26 cellular contexts compared by ENCODE assay signal in genomic region chr22:24505337-24505736, GRCh38. TPM values are rescaled to one million over a fixed set of nuclear protein-coding genes. Genes with fewer than 3 reads are reported as not detected.
A peak's percentile ranks its signal among the peaks of the same experiment; 100 is the strongest.
DNase-seq lines count a peak whose midpoint lies in the region; ATAC-seq and TF ChIP-seq lines count a peak whose summit lies in the region.
"Had no signal": no experiment of that assay in that cellular context is flagged by ENCODE, and none has a peak within 500 bp of the region (broad histone marks: within the 10 kb centered on the region; RNA-seq: fewer than 3 reads in every experiment).

No MANE protein-coding gene starts in this region.

- peak overlapping the region; percentile 13; the same call in 1 of the 2 replicates for H3K4me2 ChIP-seq in PC-9

- H3F3A ChIP-seq in PC-9 (ENCODE audit: insufficient read depth, low read depth): peaks cover 30% of the 10 kb centered on the region

- intact Hi-C loops in CD14-positive monocyte (cut with micrococcal nuclease) (no loop called here), PC-9 (cut with micrococcal nuclease; ENCODE audit: unreplicated experiment) (no loop called here), right lobe of liver (cut with DNase I) (no loop called here)
- intact Hi-C loops in activated CD4-positive, alpha-beta memory T cell treated with anti-CD3 and anti-CD28 coated beads for 36 hours (cut with micrococcal nuclease): no loop called here

- no peaks in the 10 kb centered on the region for H3K9me2 ChIP-seq in PC-9 (ENCODE audit: insufficient read depth)

- peaks cover 80% of the 10 kb centered on the region for H3K4me1 Mint-ChIP-seq in CD14-positive monocyte
- H3K4me1 Mint-ChIP-seq in activated CD4-positive, alpha-beta memory T cell treated with anti-CD3 and anti-CD28 coated beads for 36 hours (ENCODE audit: low read depth): peaks cover 7% of the 10 kb centered on the region
- H3K4me1 Mint-ChIP-seq in stimulated activated naive CD8-positive, alpha-beta T cell treated with anti-CD3 and anti-CD28 coated beads, Interleukin-15, amount 100 ng/mL, for 72 hours: peaks cover 12% of the 10 kb centered on the region

- DNase-seq in CD14-positive monocyte (ENCODE audit: low spot score) (no peak), HL-60 (ENCODE audit: low read depth in 1 of 2, low spot score in 1 of 2) (peak in 1 of 2 experiments; percentile 51), PC-9 (peak in 1 of 2 experiments; percentile 45), right lobe of liver (peak in 1 of 3 donors; percentile 75), NCI-H146 (lab: John Stamatoyannopoulos, UW) (no peak)
- no peak for DNase-seq in activated CD4-positive, alpha-beta memory T cell treated with anti-CD3 and anti-CD28 coated beads for 36 hours
- DNase-seq in stimulated activated naive CD8-positive, alpha-beta T cell treated with anti-CD3 and anti-CD28 coated beads, Interleukin-15, Interleukin-2, amounts not matched to agents 100 U/mL and 50 U/mL, for 24 hours: no peak
- no peak for DNase-seq in stimulated activated naive CD8-positive, alpha-beta T cell treated with anti-CD3 and anti-CD28 coated beads, Interleukin-15, amount 100 ng/mL, for 72 hours
- DNase-seq: activated CD4-positive, alpha-beta T cell treated with anti-CD3 and anti-CD28 coated beads for 4 hours; activated naive CD4-positive, alpha-beta T cell; activated T-cell treated with anti-CD3 and anti-CD28 coated beads, Interleukin-2, amount 50 U/mL, for 4 hours; amygdala; DND-41; glutamatergic neuron; KG1; NCI-H1694 treated with DMSO at 0.1 percent for 48 hours; NCI-H226; nephron progenitor cell; NK-92 treated with Interleukin-12 subunit alpha and Interleukin-12 subunit beta, amount 100 ng/mL, for 24 hours; right cardiac atrium; Right ventricle myocardium superior; stimulated activated CD4-positive, alpha-beta T cell treated with anti-CD3 and anti-CD28 coated beads, Interleukin-4, amount 100 ng/mL, for 24 hours had no signal

- H3K9me3 ChIP-seq in PC-9 (ENCODE audit: insufficient read depth, low read depth): no peaks in the 10 kb centered on the region
- no peaks in the 10 kb centered on the region for H3K9me3 ChIP-seq in right lobe of liver

- H3K36me3 ChIP-seq in PC-9 (ENCODE audit: low read depth): no peaks in the 10 kb centered on the region
- peaks cover 0 to 34% (median 14%) of the 10 kb centered on the region in 4 donors for H3K36me3 ChIP-seq in right lobe of liver

- H3K27me3 ChIP-seq in HL-60 (ENCODE audit: insufficient read depth, poor library complexity, severe bottlenecking) (no peaks in the 10 kb centered on the region), PC-9 (ENCODE audit: insufficient read depth, low read depth) (no peaks in the 10 kb centered on the region), right lobe of liver (no peaks in the 10 kb centered on the region)

- H3K36me3 Mint-ChIP-seq in CD14-positive monocyte: peaks cover 7 to 8% of the 10 kb centered on the region in 2 donors
- no peaks in the 10 kb centered on the region for H3K36me3 Mint-ChIP-seq in activated CD4-positive, alpha-beta memory T cell treated with anti-CD3 and anti-CD28 coated beads for 36 hours
- H3K36me3 Mint-ChIP-seq: stimulated activated effector memory CD8-positive, alpha-beta T cell treated with anti-CD3 and anti-CD28 coated beads, Interleukin-12 subunit alpha, Interleukin-12 subunit beta, amount 100 ng/mL, for 72 hours had no signal

- TF ChIP-seq CTCF in CD14-positive monocyte (IDR thresholded peaks at IDR 0.05): no peak
- no peak for TF ChIP-seq CTCF in HL-60 (IDR thresholded peaks at IDR 0.05; ENCODE audit: insufficient read depth, low read length)
- no peak for TF ChIP-seq CTCF in PC-9 (conservative IDR thresholded peaks at IDR 0.05)
- no peak for TF ChIP-seq CTCF in right lobe of liver (IDR thresholded peaks at IDR 0.05)

- POLR2A ChIA-PET in PC-9 (lab: Charles Lee; ENCODE audit: unreplicated experiment): no interaction called here
- POLR2A ChIA-PET in activated CD4-positive, alpha-beta memory T cell treated with anti-CD3 and anti-CD28 coated beads for 36 hours (lab: Charles Lee): no interaction called here

- no peaks in the 10 kb centered on the region for H3K79me2 ChIP-seq in PC-9 (ENCODE audit: low read depth)

- BruUV-seq in PC-9 (replicated peaks; lab: Mats Ljungman, UMichigan): no TSS peak

- H4K20me1 ChIP-seq in PC-9 (ENCODE audit: insufficient read depth): no peaks in the 10 kb centered on the region

- H3K27me3 Mint-ChIP-seq in CD14-positive monocyte (ENCODE audit: low read depth in 3 of 3): peaks cover 2 to 5% (median 3%) of the 10 kb centered on the region in 3 donors
- H3K27me3 Mint-ChIP-seq in activated CD4-positive, alpha-beta memory T cell treated with anti-CD3 and anti-CD28 coated beads for 36 hours: no peaks in the 10 kb centered on the region
- H3K27me3 Mint-ChIP-seq in stimulated activated naive CD8-positive, alpha-beta T cell treated with anti-CD3 and anti-CD28 coated beads, Interleukin-15, amount 100 ng/mL, for 72 hours: no peaks in the 10 kb centered on the region

- H2AFZ ChIP-seq in PC-9: no peak overlapping the region

- CTCF ChIA-PET in PC-9 (lab: Charles Lee): no interaction called here
- CTCF ChIA-PET in activated CD4-positive, alpha-beta memory T cell treated with anti-CD3 and anti-CD28 coated beads for 36 hours (lab: Charles Lee): interaction anchor here (1.4 to 10.7 kb wide), 2 partner anchors 18 to 81 kb away, joined by 5 to 102 read pairs; partner anchors contain the start of gene ADORA2A

- peaks cover 65% of the 10 kb centered on the region for H3K4me1 ChIP-seq in PC-9 (replicated peaks; ENCODE audit: insufficient read depth)
- H3K4me1 ChIP-seq in right lobe of liver: peaks cover 0 to 98% (median 46%) of the 10 kb centered on the region in 4 donors

- H3K9me3 Mint-ChIP-seq in CD14-positive monocyte: peaks cover 0 to 3% (median 1%) of the 10 kb centered on the region in 7 donors
- H3K9me3 Mint-ChIP-seq in activated CD4-positive, alpha-beta memory T cell treated with anti-CD3 and anti-CD28 coated beads for 36 hours: no peaks in the 10 kb centered on the region
- H3K9me3 Mint-ChIP-seq in stimulated activated naive CD8-positive, alpha-beta T cell treated with anti-CD3 and anti-CD28 coated beads, Interleukin-15, amount 100 ng/mL, for 72 hours: no peaks in the 10 kb centered on the region
- H3K9me3 Mint-ChIP-seq: activated T-cell treated with anti-CD3 and anti-CD28 coated beads, Interleukin-2, amount 50 U/mL, for 4 hours; nephron progenitor cell; stimulated activated effector memory CD8-positive, alpha-beta T cell treated with anti-CD3 and anti-CD28 coated beads, Interleukin-12 subunit alpha, Interleukin-12 subunit beta, amount 100 ng/mL, for 72 hours had no signal

- H3K27ac Mint-ChIP-seq in CD14-positive monocyte: peak overlapping the region; percentile 75 to 99 (median 93)
- H3K27ac Mint-ChIP-seq in activated CD4-positive, alpha-beta memory T cell treated with anti-CD3 and anti-CD28 coated beads for 36 hours: no peak overlapping the region
- H3K27ac Mint-ChIP-seq in stimulated activated naive CD8-positive, alpha-beta T cell treated with anti-CD3 and anti-CD28 coated beads, Interleukin-15, amount 100 ng/mL, for 72 hours: peak overlapping the region in 1 of 2 donors; percentile 29
- H3K27ac Mint-ChIP-seq: nephron progenitor cell; stimulated activated effector memory CD8-positive, alpha-beta T cell treated with anti-CD3 and anti-CD28 coated beads, Interleukin-12 subunit alpha, Interleukin-12 subunit beta, amount 100 ng/mL, for 72 hours had no signal

- no peak for TF ChIP-seq POLR2A in right lobe of liver (IDR thresholded peaks at IDR 0.05)

- peak; percentile 41 to 70 (median 59) for ATAC-seq in right lobe of liver
- no peak for ATAC-seq in stimulated activated naive CD8-positive, alpha-beta T cell treated with anti-CD3 and anti-CD28 coated beads, Interleukin-15, Interleukin-2, amounts not matched to agents 100 U/mL and 50 U/mL, for 24 hours
- no peak for ATAC-seq in stimulated activated naive CD8-positive, alpha-beta T cell treated with anti-CD3 and anti-CD28 coated beads, Interleukin-15, amount 100 ng/mL, for 72 hours
- ATAC-seq: activated T-cell treated with anti-CD3 and anti-CD28 coated beads, Interleukin-2, amount 50 U/mL, for 4 hours; right cardiac atrium; stimulated activated effector memory CD8-positive, alpha-beta T cell treated with anti-CD3 and anti-CD28 coated beads, Interleukin-12 subunit alpha, Interleukin-12 subunit beta, amount 100 ng/mL, for 72 hours had no signal

- H3K4me3 ChIP-seq in HL-60 (replicated peaks; ENCODE audit: insufficient read depth, low read length) (no peak overlapping the region), PC-9 (no peak overlapping the region), right lobe of liver (peak overlapping the region in 1 of 3 donors; percentile 5)

- H3K27ac ChIP-seq in HL-60 (replicated peaks): peak overlapping the region; percentile 31; the same call in 1 of the 2 replicates
- H3K27ac ChIP-seq in PC-9: no peak overlapping the region
- H3K27ac ChIP-seq in right lobe of liver: peak overlapping the region; percentile 56 to 91 (median 78)

- no peak overlapping the region for H3K4me3 Mint-ChIP-seq in CD14-positive monocyte
- no peak overlapping the region for H3K4me3 Mint-ChIP-seq in activated CD4-positive, alpha-beta memory T cell treated with anti-CD3 and anti-CD28 coated beads for 36 hours
- no peak overlapping the region for H3K4me3 Mint-ChIP-seq in stimulated activated naive CD8-positive, alpha-beta T cell treated with anti-CD3 and anti-CD28 coated beads, Interleukin-15, amount 100 ng/mL, for 72 hours
- H3K4me3 Mint-ChIP-seq: activated T-cell treated with anti-CD3 and anti-CD28 coated beads, Interleukin-2, amount 50 U/mL, for 4 hours; nephron progenitor cell; stimulated activated effector memory CD8-positive, alpha-beta T cell treated with anti-CD3 and anti-CD28 coated beads, Interleukin-12 subunit alpha, Interleukin-12 subunit beta, amount 100 ng/mL, for 72 hours had no signal

RNA-seq across cellular contexts. Expression of gene UPB1, which starts 10.2 kb away (rescaled TPM):
- under 1 TPM in 1 of 2 donors, not detected in 1; 0.17 TPM for polyA plus RNA-seq in CD14-positive monocyte
- total RNA-seq in PC-9 (2021) (0.17 and 0.80 TPM in 2 replicates), right lobe of liver (100 to 1,000 TPM in 3 of 6 experiments, 10 to 100 TPM in 3; 50.6 to 169 (median 100) TPM)
- under 1 TPM; 0.19 to 0.31 TPM for total RNA-seq in activated CD4-positive, alpha-beta memory T cell treated with anti-CD3 and anti-CD28 coated beads for 36 hours
- total RNA-seq: activated CD8-positive, alpha-beta memory T cell treated with anti-CD3 and anti-CD28 coated beads for 36 hours; kidney epithelial cell; lung microvascular endothelial cell had no signal

RNA-seq across cellular contexts. Expression of gene GUCD1, which starts 49.6 kb away (rescaled TPM):
- polyA plus RNA-seq in CD14-positive monocyte: 10 to 100 TPM; 67.1 to 72.5 TPM
- total RNA-seq in PC-9 (2021) (69.1 and 80.2 TPM in 2 replicates), right lobe of liver (100 to 1,000 TPM in 5 of 6 experiments, 10 to 100 TPM in 1; 94.0 to 281 (median 213) TPM)
- 10 to 100 TPM; 94.2 to 99.5 TPM for total RNA-seq in activated CD4-positive, alpha-beta memory T cell treated with anti-CD3 and anti-CD28 coated beads for 36 hours

RNA-seq across cellular contexts. Expression of gene SNRPD3, which starts 50.5 kb away (rescaled TPM):
- 10 to 100 TPM; 71.8 to 80.9 TPM for polyA plus RNA-seq in CD14-positive monocyte
- total RNA-seq in PC-9 (2021): 77.1 and 117 TPM in 2 replicates
- total RNA-seq in right lobe of liver: 100 to 1,000 TPM in 2 of 6 experiments, 10 to 100 TPM in 4; 43.3 to 180 (median 53.4) TPM
- 100 to 1,000 TPM; 131 TPM for total RNA-seq in activated CD4-positive, alpha-beta memory T cell treated with anti-CD3 and anti-CD28 coated beads for 36 hours

Comparison
In these comparisons a context has a peak if more than half of its experiments do, and no peak if none do; other contexts are left out.
1. ATAC-seq: peak in right lobe of liver (4 of 4); none in stimulated activated naive CD8-positive, alpha-beta T cell treated with anti-CD3 and anti-CD28 coated beads, Interleukin-15, Interleukin-2, amounts not matched to agents 100 U/mL and 50 U/mL, for 24 hours (single experiment) and stimulated activated naive CD8-positive, alpha-beta T cell treated with anti-CD3 and anti-CD28 coated beads, Interleukin-15, amount 100 ng/mL, for 72 hours (single experiment).
2. RNA of gene UPB1, which starts 10.2 kb away (total RNA-seq): 50.6 to 169 TPM in right lobe of liver; 0.19 to 0.31 TPM in activated CD4-positive, alpha-beta memory T cell treated with anti-CD3 and anti-CD28 coated beads for 36 hours and 0.17 to 0.80 TPM in PC-9; every median in the first group is over 10 times any median in the second.